In genomic region chr9:110183208-110184145, GRCh38 we compare ENCODE assay signal across 8 cellular contexts. TPM values are rescaled to one million over a fixed set of nuclear protein-coding genes. Genes with fewer than 3 reads are reported as not detected.
A peak's percentile ranks its signal among the peaks of the same experiment; 100 is the strongest.
DNase-seq lines count a peak whose midpoint lies in the region; ATAC-seq and TF ChIP-seq lines count a peak whose summit lies in the region.

No MANE protein-coding gene starts in this region.

- CTCF ChIA-PET in PC-9 (lab: Charles Lee), result interaction anchor here (0.5 to 1.4 kb wide), 12 partner anchors 10 to 1173 kb away, joined by 3 to 12 read pairs (median 5); partner anchors contain the start of gene C9orf152

- POLR2A ChIA-PET in PC-9 (lab: Charles Lee; ENCODE audit: unreplicated experiment), result interaction anchor here (0.6 kb wide), 1 partner anchor 21 kb away, joined by 4 read pairs; no protein-coding TSS in a partner anchor

- ATAC-seq in GM21423 (IDR thresholded peaks at IDR 0.05; ENCODE audit: unreplicated experiment) (peak; percentile 84), HG03439 (IDR thresholded peaks at IDR 0.05; ENCODE audit: unreplicated experiment) (no peak)

- intact Hi-C loops in PC-9 (cut with micrococcal nuclease; ENCODE audit: unreplicated experiment), result loop anchor here (1.0 to 5.0 kb wide), 6 partner anchors 34 to 1219 kb away; no protein-coding TSS in a partner anchor

- no peak overlapping the region for H3K4ac ChIP-seq in trophoblast cell (ENCODE audit: low read depth, low read length)

- H3K79me2 ChIP-seq in PC-9 (ENCODE audit: low read depth) (no peaks in the 10 kb centered on the region), trophoblast cell (ENCODE audit: control insufficient read depth, insufficient read depth, low read length, poor library complexity) (no peaks in the 10 kb centered on the region)

- H3F3A ChIP-seq in PC-9 (ENCODE audit: insufficient read depth, low read depth), result peaks cover 24% of the 10 kb centered on the region

- H2BK12ac ChIP-seq in trophoblast cell (ENCODE audit: low read length), result no peak overlapping the region

- H3K4me3 ChIP-seq in PC-9 (no peak overlapping the region), trophoblast cell (ENCODE audit: low read depth, low read length) (no peak overlapping the region)

- H3K4me1 ChIP-seq in PC-9 (replicated peaks; ENCODE audit: insufficient read depth) (peaks cover 26% of the 10 kb centered on the region), trophoblast cell (ENCODE audit: control insufficient read depth in 1 of 2, insufficient read depth in 2 of 2, low read length in 2 of 2) (no peaks in the 10 kb centered on the region)

- H2AK5ac ChIP-seq in trophoblast cell (ENCODE audit: low read length), result no peak overlapping the region

- TF ChIP-seq EP300 in Ishikawa (IDR thresholded peaks at IDR 0.05; ENCODE audit: borderline replicate concordance), result no peak

- H4K8ac ChIP-seq in trophoblast cell (ENCODE audit: low read depth, low read length), result no peak overlapping the region

- H3K79me1 ChIP-seq in trophoblast cell (ENCODE audit: low read length), result no peaks in the 10 kb centered on the region

- H3K4me2 ChIP-seq in PC-9, result no peak overlapping the region
- no peak overlapping the region for H3K4me2 ChIP-seq in trophoblast cell (ENCODE audit: low read length)

- peak; percentile 87 for TF ChIP-seq CTCF in PC-9 (conservative IDR thresholded peaks at IDR 0.05)

- no peak overlapping the region for H2BK5ac ChIP-seq in trophoblast cell (ENCODE audit: low read depth, low read length, poor library complexity)

- H3K27ac ChIP-seq in PC-9 (no peak overlapping the region), trophoblast cell (ENCODE audit: low read depth, low read length) (no peak overlapping the region)

- no peak overlapping the region for H3K23ac ChIP-seq in trophoblast cell (ENCODE audit: low read length)

- peak overlapping the region; percentile 39 for H3K9ac ChIP-seq in trophoblast cell (ENCODE audit: low read length)

- H3K9me3 ChIP-seq in PC-9 (ENCODE audit: insufficient read depth, low read depth) (no peaks in the 10 kb centered on the region), trophoblast cell (ENCODE audit: insufficient read depth, low read depth, low read length) (peaks cover 2% of the 10 kb centered on the region)

- H2AFZ ChIP-seq in PC-9 (no peak overlapping the region), trophoblast cell (ENCODE audit: insufficient read depth, low read length, poor library complexity) (no peak overlapping the region)

- no TSS peak for BruUV-seq in PC-9 (replicated peaks; lab: Mats Ljungman, UMichigan)

- H3K18ac ChIP-seq in trophoblast cell (ENCODE audit: low read length), result no peak overlapping the region

- peak; percentile 87 for TF ChIP-seq RAD21 in Ishikawa (IDR thresholded peaks at IDR 0.05; ENCODE audit: low read depth)

- no peak overlapping the region for H4K12ac ChIP-seq in trophoblast cell (ENCODE audit: low read depth, low read length)

- no peak overlapping the region for H4K91ac ChIP-seq in trophoblast cell (ENCODE audit: low read depth, low read length)

- no peak overlapping the region for H2BK120ac ChIP-seq in trophoblast cell (ENCODE audit: insufficient read depth, low read length, poor library complexity)

- H3K36me3 ChIP-seq in PC-9 (ENCODE audit: low read depth), result no peaks in the 10 kb centered on the region
- no peaks in the 10 kb centered on the region for H3K36me3 ChIP-seq in trophoblast cell (ENCODE audit: control insufficient read depth in 1 of 2, insufficient read depth in 2 of 2, low read length in 2 of 2)

- H4K20me1 ChIP-seq in PC-9 (ENCODE audit: insufficient read depth), result no peaks in the 10 kb centered on the region

- no CpG with 5 or more reads among the region's 7 CpGs for WGBS in trophoblast cell (ENCODE audit: extremely low coverage, insufficient coverage, insufficient read length)

- DNase-seq in DMS153 treated with DMSO at 0.1 percent for 48 hours (lab: John Stamatoyannopoulos, UW; ENCODE audit: unreplicated experiment) (peak; percentile 76), PC-9 (peak; percentile 60 to 65), glomerular visceral epithelial cell (ENCODE audit: extremely low spot score) (peak; percentile 65), trophoblast cell (peak; percentile 71 to 91)
- DNase-seq in activated effector memory CD4-positive, alpha-beta T cell treated with Interleukin-2 at 50 U/mL for 16 hours, result peak; percentile 5

- H3K9me2 ChIP-seq in PC-9 (ENCODE audit: insufficient read depth), result no peaks in the 10 kb centered on the region

- H3K27me3 ChIP-seq in PC-9 (ENCODE audit: insufficient read depth, low read depth) (no peaks in the 10 kb centered on the region), trophoblast cell (ENCODE audit: insufficient read depth, low read length) (no peaks in the 10 kb centered on the region)

- H3K14ac ChIP-seq in trophoblast cell (ENCODE audit: low read length), result no peak overlapping the region

TF ChIP-seq in Ishikawa, 13 proteins besides CTCF, POLR2A, EP300 and RAD21:
- TF ChIP-seq EGR1 (IDR thresholded peaks at IDR 0.05) (no peak), ZBTB7A (IDR thresholded peaks at IDR 0.05; ENCODE audit: low read depth) (no peak), CEBPB (IDR thresholded peaks at IDR 0.05) (no peak), USF1 (IDR thresholded peaks at IDR 0.05) (no peak), YY1 (IDR thresholded peaks at IDR 0.05; ENCODE audit: low read depth) (no peak), REST (IDR thresholded peaks at IDR 0.05; ENCODE audit: low read depth) (no peak), TCF12 (IDR thresholded peaks at IDR 0.05; ENCODE audit: low read depth) (no peak), NFIC (IDR thresholded peaks at IDR 0.05) (no peak), TEAD4 (IDR thresholded peaks at IDR 0.05) (no peak), CREB1 (IDR thresholded peaks at IDR 0.05; ENCODE audit: low read depth) (no peak), FOXM1 (IDR thresholded peaks at IDR 0.05; ENCODE audit: borderline replicate concordance, low read depth) (no peak), MAX (IDR thresholded peaks at IDR 0.05) (no peak), TAF1 (IDR thresholded peaks at IDR 0.05; ENCODE audit: low read depth) (no peak)

RNA-seq across cellular contexts. Expression of gene C9orf152, which starts 24.5 kb away (rescaled TPM):
- total RNA-seq in PC-9 (2021), result 0.23 and 0.74 TPM in 2 replicates
- 0.05 and 0.06 TPM in 2 replicates for polyA plus RNA-seq in trophoblast cell (2013)

Comparison
In these comparisons a context has a peak if more than half of its experiments do, and no peak if none do; other contexts are left out.
1. DNase-seq: peak in every context shown above with its lines; median percentile 81 in trophoblast cell; 76 in DMS153 treated with DMSO at 0.1 percent for 48 hours; 65 in glomerular visceral epithelial cell; 62 in PC-9; 5 in activated effector memory CD4-positive, alpha-beta T cell treated with Interleukin-2 at 50 U/mL for 16 hours.